ENCODE assay signal across 15 cellular contexts in the genomic region with DNA sequence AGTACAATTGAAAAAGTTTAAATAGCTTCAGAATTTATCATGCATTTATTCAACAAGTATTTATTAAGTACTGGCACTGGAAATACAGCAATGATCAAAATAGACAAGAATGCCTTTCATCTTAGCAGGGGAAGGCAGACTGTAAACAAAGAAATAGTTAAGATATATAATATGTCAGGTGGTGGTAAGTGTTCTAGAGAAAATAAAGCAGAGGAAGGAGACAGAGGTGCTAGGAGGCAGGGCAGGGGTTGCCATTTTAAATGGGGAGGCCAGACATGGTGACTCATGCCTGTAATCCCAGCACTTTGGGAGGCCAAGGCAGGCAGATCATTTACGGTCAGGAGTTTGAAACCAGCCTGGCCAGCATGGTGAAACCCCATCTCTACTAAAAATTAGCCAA. TPM values are rescaled to one million over a fixed set of nuclear protein-coding genes. Genes with fewer than 3 reads are reported as not detected.
DNase-seq lines count a peak whose midpoint lies in the region; FAIRE-seq and TF ChIP-seq lines count a peak whose summit lies in the region.
"Had no signal": no experiment of that assay in that cellular context is flagged by ENCODE, and none has a peak within 500 bp of the region (broad histone marks: within the 10 kb centered on the region; RNA-seq: fewer than 3 reads in every experiment).

No MANE protein-coding gene starts in this region.

- intact Hi-C loops in Caco-2 (cut with micrococcal nuclease; ENCODE audit: unreplicated experiment): no loop called here

- H3K36me3 Mint-ChIP-seq in Caco-2 (ENCODE audit: insufficient read depth, unreplicated experiment): peaks cover 4% of the 10 kb centered on the region
- H3K36me3 Mint-ChIP-seq: natural killer cell had no signal

- no peaks in the 10 kb centered on the region for H3K27me3 Mint-ChIP-seq in Caco-2 (ENCODE audit: insufficient read depth, unreplicated experiment)

- POLR2A ChIA-PET in Caco-2 (lab: Charles Lee): no interaction called here

- DNase-seq in Caco-2 (peak; percentile 10 to 35), astrocyte of the hippocampus (ENCODE audit: low read depth, low spot score) (peak; percentile 89), kidney tubule cell (ENCODE audit: low spot score) (peak; percentile 77), occipital lobe (lab: John Stamatoyannopoulos, UW) (no peak), D721Med (ENCODE audit: insufficient read length, low spot score) (no peak), NCI-H1105 treated with DMSO at 0.1 percent for 48 hours (lab: John Stamatoyannopoulos, UW) (no peak), COR-L47 (lab: John Stamatoyannopoulos, UW) (no peak)
- DNase-seq: activated CD4-positive, alpha-beta T cell treated with anti-CD3 and anti-CD28 coated beads for 4 hours; activated T-cell treated with anti-CD3 and anti-CD28 coated beads, Interleukin-2, amount 50 U/mL, for 72 hours; amygdala; natural killer cell; stimulated activated naive CD8-positive, alpha-beta T cell treated with anti-CD3 and anti-CD28 coated beads, Interleukin-15, amount 100 ng/mL, for 72 hours; T-helper 1 cell had no signal

- TF ChIP-seq CTCF in Caco-2 (IDR thresholded peaks at IDR 0.05; ENCODE audit: insufficient read depth in 1 of 2, low read depth in 1 of 2, low read length in 1 of 2, severe bottlenecking in 1 of 2, unreplicated experiment in 1 of 2) (no peak), D721Med (IDR thresholded peaks at IDR 0.05; ENCODE audit: insufficient read depth, missing control alignments) (no peak)

- WGBS in HUES64: 94% methylated on average over 1 of the region's 1 CpG

- H3K27me3 ChIP-seq in Caco-2 (replicated peaks; ENCODE audit: control insufficient read depth, insufficient read depth, low read length): no peaks in the 10 kb centered on the region
- H3K27me3 ChIP-seq in HUES64 (ENCODE audit: insufficient read depth, low read length): no peaks in the 10 kb centered on the region
- H3K27me3 ChIP-seq: BLaER1 treated with 17β-estradiol and CSF1 and Interleukin-3, amounts not matched to agents 10 nM and 100 nM had no signal

- no peak overlapping the region for H3K4me3 Mint-ChIP-seq in Caco-2 (ENCODE audit: unreplicated experiment)
- H3K4me3 Mint-ChIP-seq: activated T-cell treated with anti-CD3 and anti-CD28 coated beads, Interleukin-2, amount 50 U/mL, for 72 hours; natural killer cell; stimulated activated naive CD8-positive, alpha-beta T cell treated with anti-CD3 and anti-CD28 coated beads, Interleukin-15, amount 100 ng/mL, for 72 hours had no signal

- CTCF ChIA-PET in Caco-2 (lab: Charles Lee): interaction anchor here (0.6 kb wide), 1 partner anchor 9 kb away, joined by 4 read pairs; no protein-coding TSS in a partner anchor

- no peaks in the 10 kb centered on the region for H3K4me1 Mint-ChIP-seq in Caco-2 (ENCODE audit: low read depth, unreplicated experiment)
- H3K4me1 Mint-ChIP-seq: natural killer cell; stimulated activated naive CD8-positive, alpha-beta T cell treated with anti-CD3 and anti-CD28 coated beads, Interleukin-15, amount 100 ng/mL, for 72 hours had no signal

- H3K9me3 ChIP-seq in Caco-2 (no peaks in the 10 kb centered on the region), HUES64 (ENCODE audit: insufficient read depth, low read depth, low read length) (0 out of 2 replicates have a peak, but pooled peaks cover 4% of the 10 kb centered on the region)

- 0 out of 2 replicates have a peak overlapping the region, but pooled peaks have one; percentile 44 for H3K27ac ChIP-seq in HUES64 (ENCODE audit: low read depth, low read length)
- H3K27ac ChIP-seq: BLaER1 treated with 17β-estradiol and CSF1 and Interleukin-3, amounts not matched to agents 10 nM and 100 nM had no signal

- BruUV-seq in Caco-2 (replicated peaks; lab: Mats Ljungman, UMichigan): no TSS peak

- peaks cover 9% of the 10 kb centered on the region for H3K9me3 Mint-ChIP-seq in Caco-2 (ENCODE audit: unreplicated experiment)
- H3K9me3 Mint-ChIP-seq: activated T-cell treated with anti-CD3 and anti-CD28 coated beads, Interleukin-2, amount 50 U/mL, for 72 hours; natural killer cell; stimulated activated naive CD8-positive, alpha-beta T cell treated with anti-CD3 and anti-CD28 coated beads, Interleukin-15, amount 100 ng/mL, for 72 hours had no signal

- peak overlapping the region; percentile 78 for H3K27ac Mint-ChIP-seq in Caco-2 (ENCODE audit: unreplicated experiment)
- H3K27ac Mint-ChIP-seq: activated T-cell treated with anti-CD3 and anti-CD28 coated beads, Interleukin-2, amount 50 U/mL, for 72 hours; natural killer cell; stimulated activated naive CD8-positive, alpha-beta T cell treated with anti-CD3 and anti-CD28 coated beads, Interleukin-15, amount 100 ng/mL, for 72 hours had no signal

- H3K4me3 ChIP-seq in Caco-2 (ENCODE audit: low read depth, low read length): no peak overlapping the region
- H3K4me3 ChIP-seq in HUES64 (ENCODE audit: low read length): no peak overlapping the region
- H3K4me3 ChIP-seq: BLaER1 treated with 17β-estradiol and CSF1 and Interleukin-3, amounts not matched to agents 10 nM and 100 nM had no signal

- no peak for FAIRE-seq in D721Med (lab: Jason Lieb, UNC)

- H3K4me1 ChIP-seq in Caco-2 (no peaks in the 10 kb centered on the region; the same call in 1 of the 2 replicates), HUES64 (ENCODE audit: insufficient read depth, low read length) (peaks cover 12% of the 10 kb centered on the region)
- H3K4me1 ChIP-seq: BLaER1 treated with 17β-estradiol and CSF1 and Interleukin-3, amounts not matched to agents 10 nM and 100 nM had no signal

- no peaks in the 10 kb centered on the region for H3K36me3 ChIP-seq in Caco-2 (ENCODE audit: control insufficient read depth, insufficient read depth, low read length)
- no peaks in the 10 kb centered on the region for H3K36me3 ChIP-seq in HUES64 (ENCODE audit: insufficient read depth, low read length)
- H3K36me3 ChIP-seq: BLaER1 treated with 17β-estradiol and CSF1 and Interleukin-3, amounts not matched to agents 10 nM and 100 nM had no signal

- no peak overlapping the region for H3K9ac ChIP-seq in HUES64 (ENCODE audit: low read depth, low read length)
- H3K9ac ChIP-seq: BLaER1 treated with 17β-estradiol and CSF1 and Interleukin-3, amounts not matched to agents 10 nM and 100 nM had no signal

RNA-seq across cellular contexts. Expression of gene LIPG, which starts 13.6 kb away (rescaled TPM):
- 86.7 and 87.5 TPM in 2 replicates for total RNA-seq in Caco-2 (2022)
- polyA plus RNA-seq in HUES64 (2013, experiment 1 of 2): 18.8 TPM
- polyA plus RNA-seq in HUES64 (2013, experiment 2 of 2): 21.9 TPM
- total RNA-seq in occipital lobe: 18.2 TPM

RNA-seq across cellular contexts. Expression of gene RPL17, which starts 56.0 kb away (rescaled TPM):
- total RNA-seq in Caco-2 (2022): 989 and 1,037 TPM in 2 replicates
- 2,591 TPM for polyA plus RNA-seq in HUES64 (2013, experiment 1 of 2)
- 2,768 TPM for polyA plus RNA-seq in HUES64 (2013, experiment 2 of 2)
- total RNA-seq in occipital lobe: 1,259 TPM

Comparison
In these comparisons a context has a peak if more than half of its experiments do, and no peak if none do; other contexts are left out.
1. DNase-seq: peak in Caco-2 (2 of 2), astrocyte of the hippocampus (single experiment) and kidney tubule cell (single experiment); none in occipital lobe (single experiment), D721Med (single experiment), NCI-H1105 treated with DMSO at 0.1 percent for 48 hours (single experiment) and COR-L47 (single experiment).